In the genomic region with DNA sequence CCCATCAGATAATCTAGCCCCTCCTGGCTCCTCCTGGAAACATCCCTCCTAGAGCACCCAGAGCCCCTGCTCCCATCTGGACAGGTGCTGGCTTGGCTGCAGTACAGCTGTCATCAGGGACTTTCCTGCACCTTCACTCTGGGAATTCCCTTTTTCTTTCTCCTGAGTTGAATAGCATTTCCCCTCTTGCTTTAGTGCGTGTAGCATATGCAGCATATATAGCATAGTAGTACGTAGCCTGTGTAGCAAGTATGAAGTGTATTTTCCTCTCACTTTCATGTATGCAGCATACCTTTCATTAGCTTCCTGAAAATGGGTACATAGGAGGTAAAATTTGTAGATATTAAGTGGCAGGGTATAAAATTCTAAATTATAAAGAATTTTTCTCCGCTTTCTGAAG, we compare ENCODE assay signal across 9 cellular contexts.
A peak's percentile ranks its signal among the peaks of the same experiment; 100 is the strongest.
DNase-seq lines count a peak whose midpoint lies in the region; ATAC-seq lines count a peak whose summit lies in the region.
"Had no signal": no experiment of that assay in that cellular context is flagged by ENCODE, and none has a peak within 500 bp of the region (broad histone marks: within the 10 kb centered on the region; RNA-seq: fewer than 3 reads in every experiment).

No MANE protein-coding gene starts in this region.

- CTCF ChIA-PET in activated naive CD4-positive, alpha-beta T cell treated with anti-CD3 and anti-CD28 coated beads for 36 hours (lab: Charles Lee) = interaction anchor here (0.8 to 1.8 kb wide), 4 partner anchors 11 to 470 kb away, joined by 3 to 5 read pairs (median 4); no protein-coding TSS in a partner anchor

- intact Hi-C loops in activated naive CD4-positive, alpha-beta T cell treated with anti-CD3 and anti-CD28 coated beads for 36 hours (cut with micrococcal nuclease) = loop anchor here (1.0 to 2.0 kb wide), 5 partner anchors 11 to 469 kb away; no protein-coding TSS in a partner anchor

- peak; percentile 64 for DNase-seq in activated naive CD4-positive, alpha-beta T cell treated with anti-CD3 and anti-CD28 coated beads for 36 hours
- DNase-seq in activated naive CD4-positive, alpha-beta T cell treated with anti-CD3 and anti-CD28 coated beads, Interleukin-2, amount 50 U/mL, for 16 hours = no peak
- DNase-seq in KBM-7 = no peak
- no peak for DNase-seq in A172 (ENCODE audit: low spot score)
- DNase-seq in amygdala (lab: John Stamatoyannopoulos, UW) = no peak
- DNase-seq: NCI-H510A treated with DMSO at 0.1 percent for 48 hours had no signal

- in situ Hi-C loops in KBM-7 (cut with MboI; ENCODE audit: low pct_unique_long_range_greater_than_20kb, low sequenced_read_pairs) = no loop called here

- H3K27ac Mint-ChIP-seq in activated naive CD4-positive, alpha-beta T cell treated with anti-CD3 and anti-CD28 coated beads for 36 hours = peak overlapping the region; percentile 85
- H3K27ac Mint-ChIP-seq in stimulated activated naive CD8-positive, alpha-beta T cell treated with anti-CD3 and anti-CD28 coated beads, Interleukin-15, Interleukin-2, amounts not matched to agents 100 ng/mL and 50 ng/mL, for 24 hours = peak overlapping the region; percentile 88

- no peak overlapping the region for H3K4me3 Mint-ChIP-seq in activated naive CD4-positive, alpha-beta T cell treated with anti-CD3 and anti-CD28 coated beads for 36 hours
- H3K4me3 Mint-ChIP-seq in stimulated activated naive CD8-positive, alpha-beta T cell treated with anti-CD3 and anti-CD28 coated beads, Interleukin-15, Interleukin-2, amounts not matched to agents 100 ng/mL and 50 ng/mL, for 24 hours = no peak overlapping the region

- H3K27me3 Mint-ChIP-seq in activated naive CD4-positive, alpha-beta T cell treated with anti-CD3 and anti-CD28 coated beads for 36 hours (ENCODE audit: low read depth) = no peaks in the 10 kb centered on the region
- H3K27me3 Mint-ChIP-seq in stimulated activated naive CD8-positive, alpha-beta T cell treated with anti-CD3 and anti-CD28 coated beads, Interleukin-15, Interleukin-2, amounts not matched to agents 100 ng/mL and 50 ng/mL, for 24 hours = no peaks in the 10 kb centered on the region

- peaks cover 25% of the 10 kb centered on the region for H3K36me3 Mint-ChIP-seq in activated naive CD4-positive, alpha-beta T cell treated with anti-CD3 and anti-CD28 coated beads for 36 hours (ENCODE audit: low read depth)
- H3K36me3 Mint-ChIP-seq in stimulated activated naive CD8-positive, alpha-beta T cell treated with anti-CD3 and anti-CD28 coated beads, Interleukin-15, Interleukin-2, amounts not matched to agents 100 ng/mL and 50 ng/mL, for 24 hours (ENCODE audit: low read depth) = peaks cover 42% of the 10 kb centered on the region

- ATAC-seq in HG02588 (IDR thresholded peaks at IDR 0.05; ENCODE audit: unreplicated experiment) (peak; percentile 97), HG03571 (IDR thresholded peaks at IDR 0.05; ENCODE audit: unreplicated experiment) (peak; percentile 73)

- peaks cover 28% of the 10 kb centered on the region for H3K4me1 Mint-ChIP-seq in activated naive CD4-positive, alpha-beta T cell treated with anti-CD3 and anti-CD28 coated beads for 36 hours (ENCODE audit: low read depth)
- H3K4me1 Mint-ChIP-seq in stimulated activated naive CD8-positive, alpha-beta T cell treated with anti-CD3 and anti-CD28 coated beads, Interleukin-15, Interleukin-2, amounts not matched to agents 100 ng/mL and 50 ng/mL, for 24 hours (ENCODE audit: low read depth) = peaks cover 24% of the 10 kb centered on the region

- no peaks in the 10 kb centered on the region for H3K9me3 Mint-ChIP-seq in activated naive CD4-positive, alpha-beta T cell treated with anti-CD3 and anti-CD28 coated beads for 36 hours
- no peaks in the 10 kb centered on the region for H3K9me3 Mint-ChIP-seq in stimulated activated naive CD8-positive, alpha-beta T cell treated with anti-CD3 and anti-CD28 coated beads, Interleukin-15, Interleukin-2, amounts not matched to agents 100 ng/mL and 50 ng/mL, for 24 hours
